In genomic region chr9:121217609-121218292, GRCh38 we compare ENCODE assay signal across 1 cellular context.
TF ChIP-seq lines count a peak whose summit lies in the region.

No MANE protein-coding gene starts in this region.

TF ChIP-seq in SK-N-SH, 30 proteins besides CTCF, POLR2A, EP300 and RAD21 (continued from another document):
- TF ChIP-seq CHD2 (IDR thresholded peaks at IDR 0.05; ENCODE audit: low read length, partially characterized antibody), result no peak
